ENCODE assay signal across 10 cellular contexts in the genomic region with DNA sequence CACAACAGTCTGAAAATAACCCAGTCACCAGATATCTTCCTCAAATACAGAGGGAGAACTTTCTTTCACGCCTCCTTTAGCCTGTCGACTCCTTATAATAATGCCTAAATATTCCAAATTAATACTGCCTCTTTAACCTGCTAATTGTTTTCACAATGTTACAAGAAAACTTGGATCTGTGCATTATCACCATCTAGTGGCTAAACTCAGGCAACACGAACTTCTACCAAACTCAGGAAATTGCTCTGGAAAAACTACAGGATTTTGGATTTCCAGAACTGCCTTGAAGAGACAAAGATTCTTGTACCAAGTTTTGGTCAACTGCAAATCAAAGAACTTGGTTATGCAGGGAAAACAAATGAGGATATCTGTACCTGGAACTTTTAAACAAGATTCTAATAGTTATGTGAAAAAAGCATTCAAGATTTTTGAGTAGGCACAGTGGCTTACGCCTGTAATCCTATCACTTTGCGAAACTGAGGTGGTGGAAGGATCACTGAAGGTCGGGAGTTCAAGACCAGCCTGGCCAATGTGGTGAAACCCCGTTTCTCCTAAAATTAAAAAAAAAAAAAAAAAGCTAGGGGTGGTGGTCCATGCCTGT. TPM values are rescaled to one million over a fixed set of nuclear protein-coding genes. Genes with fewer than 3 reads are reported as not detected.
DNase-seq lines count a peak whose midpoint lies in the region; ATAC-seq and TF ChIP-seq lines count a peak whose summit lies in the region.
"Had no signal": no experiment of that assay in that cellular context is flagged by ENCODE, and none has a peak within 500 bp of the region (broad histone marks: within the 10 kb centered on the region; RNA-seq: fewer than 3 reads in every experiment).

No MANE protein-coding gene starts in this region.

- H3K9me3 ChIP-seq in CD4-positive, alpha-beta memory T cell (ENCODE audit: control insufficient read depth in 1 of 2, low read length in 2 of 2) = no peaks in the 10 kb centered on the region
- H3K9me3 ChIP-seq in aorta (ENCODE audit: control insufficient read depth, low read length) = no peaks in the 10 kb centered on the region

- no peaks in the 10 kb centered on the region for H3K27me3 ChIP-seq in CD4-positive, alpha-beta memory T cell (ENCODE audit: insufficient read depth, low read length)
- H3K27me3 ChIP-seq in aorta (ENCODE audit: control insufficient read depth in 1 of 2, insufficient read depth in 2 of 2, low read length in 1 of 2) = no peaks in the 10 kb centered on the region

- intact Hi-C loops in CD4-positive, alpha-beta memory T cell (cut with micrococcal nuclease) = loop anchor here (1.0 kb wide), 1 partner anchor 10 kb away; a partner anchor contains a TSS
- intact Hi-C loops in aorta (cut with DNase I) = no loop called here

- POLR2A ChIA-PET in CD4-positive, alpha-beta memory T cell (lab: Charles Lee; ENCODE audit: partially characterized antibody) = interaction anchor here (0.6 to 5.0 kb wide), 4 partner anchors 10 to 174 kb away, joined by 3 to 42 read pairs (median 17); a partner anchor contains a TSS

- peaks cover 25 to 44% (median 35%) of the 10 kb centered on the region in 4 donors for H3K4me1 Mint-ChIP-seq in CD4-positive, alpha-beta memory T cell
- peaks cover 20% of the 10 kb centered on the region for H3K4me1 Mint-ChIP-seq in stimulated activated memory B cell treated with anti-CD40 and anti-IgM and Interleukin-4, amounts not matched to agents 10 μg/mL and 1 μg/mL and 100 μg/mL, for 72 hours

- H3K4me1 ChIP-seq in CD4-positive, alpha-beta memory T cell (ENCODE audit: insufficient read depth, low read length) = peaks cover 43% of the 10 kb centered on the region
- H3K4me1 ChIP-seq in aorta (ENCODE audit: control insufficient read depth in 1 of 2, insufficient read depth in 2 of 2, low read length in 2 of 2) = peaks cover 0 to 6% of the 10 kb centered on the region in 2 donors

- peak; percentile 82 for TF ChIP-seq CTCF in VCaP (conservative IDR thresholded peaks at IDR 0.05)

- peaks cover 38 to 57% of the 10 kb centered on the region in 2 donors for H3K36me3 Mint-ChIP-seq in CD4-positive, alpha-beta memory T cell
- peaks cover 33% of the 10 kb centered on the region for H3K36me3 Mint-ChIP-seq in stimulated activated memory B cell treated with anti-CD40 and anti-IgM and Interleukin-4, amounts not matched to agents 10 μg/mL and 1 μg/mL and 100 μg/mL, for 72 hours

- H3K27ac Mint-ChIP-seq in CD4-positive, alpha-beta memory T cell = peak overlapping the region; percentile 5 to 85 (median 30)
- H3K27ac Mint-ChIP-seq in stimulated activated memory B cell treated with anti-CD40 and anti-IgM and Interleukin-4, amounts not matched to agents 10 μg/mL and 1 μg/mL and 100 μg/mL, for 72 hours = no peak overlapping the region

- WGBS in aorta, 2 donors = 59 to 61% methylated on average over 7 of the region's 7 CpGs

- H3K27me3 Mint-ChIP-seq in CD4-positive, alpha-beta memory T cell = no peaks in the 10 kb centered on the region
- no peaks in the 10 kb centered on the region for H3K27me3 Mint-ChIP-seq in stimulated activated memory B cell treated with anti-CD40 and anti-IgM and Interleukin-4, amounts not matched to agents 10 μg/mL and 1 μg/mL and 100 μg/mL, for 72 hours

- CTCF ChIA-PET in CD4-positive, alpha-beta memory T cell (lab: Charles Lee; ENCODE audit: partially characterized antibody) = interaction anchor here (0.7 to 3.7 kb wide), 15 partner anchors 10 to 1306 kb away, joined by 3 to 23 read pairs (median 4); a partner anchor contains a TSS

- no peak overlapping the region for H3K4me3 Mint-ChIP-seq in CD4-positive, alpha-beta memory T cell
- no peak overlapping the region for H3K4me3 Mint-ChIP-seq in stimulated activated memory B cell treated with anti-CD40 and anti-IgM and Interleukin-4, amounts not matched to agents 10 μg/mL and 1 μg/mL and 100 μg/mL, for 72 hours

- peaks cover 18% of the 10 kb centered on the region for H3K36me3 ChIP-seq in CD4-positive, alpha-beta memory T cell (ENCODE audit: insufficient read depth, low read length)
- peaks cover 0 to 3% of the 10 kb centered on the region in 2 donors for H3K36me3 ChIP-seq in aorta (ENCODE audit: control insufficient read depth in 1 of 2, insufficient read depth in 2 of 2, low read length in 1 of 2)

- peak in 1 of 5 donors; percentile 19 for DNase-seq in CD4-positive, alpha-beta memory T cell
- DNase-seq in HCEC 1CT = peak; percentile 47
- peak; percentile 14 for DNase-seq in iPS-NIHi11 (ENCODE audit: low spot score)
- DNase-seq in aorta = no peak
- DNase-seq: left cardiac atrium had no signal

- ATAC-seq in aorta (ENCODE audit: low FRiP score) (peak; percentile 46), GM21515 (IDR thresholded peaks at IDR 0.05; ENCODE audit: unreplicated experiment) (no peak), HG03378 (IDR thresholded peaks at IDR 0.05; ENCODE audit: unreplicated experiment) (no peak)
- ATAC-seq in stimulated activated memory B cell treated with anti-CD40 and anti-IgM and Interleukin-4, amounts not matched to agents 10 μg/mL and 1 μg/mL and 100 μg/mL, for 72 hours = no peak

- H3K9me3 Mint-ChIP-seq in CD4-positive, alpha-beta memory T cell = no peaks in the 10 kb centered on the region
- H3K9me3 Mint-ChIP-seq in stimulated activated memory B cell treated with anti-CD40 and anti-IgM and Interleukin-4, amounts not matched to agents 10 μg/mL and 1 μg/mL and 100 μg/mL, for 72 hours = no peaks in the 10 kb centered on the region

- no peak overlapping the region for H3K4me3 ChIP-seq in CD4-positive, alpha-beta memory T cell (ENCODE audit: low read length in 2 of 2)
- H3K4me3 ChIP-seq in aorta (ENCODE audit: low read length in 2 of 2) = no peak overlapping the region

- no peak overlapping the region for H3K27ac ChIP-seq in CD4-positive, alpha-beta memory T cell (ENCODE audit: low read depth, low read length)
- peak overlapping the region; percentile 73 for H3K27ac ChIP-seq in VCaP
- no peak overlapping the region for H3K27ac ChIP-seq in aorta (ENCODE audit: low read depth in 1 of 2, low read length in 2 of 2)

RNA-seq across cellular contexts. Expression of a gene that starts 10.8 kb away (rescaled TPM):
- total RNA-seq in CD4-positive, alpha-beta memory T cell = 10 to 100 TPM; 41.5 to 48.6 TPM
- 10 to 100 TPM; 26.0 to 26.3 TPM for polyA plus RNA-seq in CD4-positive, alpha-beta memory T cell
- 10 to 100 TPM; 21.4 to 31.7 TPM for total RNA-seq in aorta
- 10 to 100 TPM; 15.4 to 25.0 TPM for polyA plus RNA-seq in aorta

RNA-seq across cellular contexts. Expression of a gene that starts 24.3 kb away (rescaled TPM):
- total RNA-seq in CD4-positive, alpha-beta memory T cell = 10 to 100 TPM; 94.2 to 96.2 TPM
- 10 to 100 TPM; 53.7 to 67.3 TPM for polyA plus RNA-seq in CD4-positive, alpha-beta memory T cell
- 10 to 100 TPM; 62.1 to 73.9 TPM for total RNA-seq in aorta
- polyA plus RNA-seq in aorta = 10 to 100 TPM; 38.7 to 58.2 TPM

RNA-seq across cellular contexts. Expression of a gene that starts 54.4 kb away (rescaled TPM):
- not detected for total RNA-seq in CD4-positive, alpha-beta memory T cell
- polyA plus RNA-seq in CD4-positive, alpha-beta memory T cell = not detected
- not detected for total RNA-seq in aorta
- not detected for polyA plus RNA-seq in aorta
- total RNA-seq: left cardiac atrium, NCI-H460 had no signal

Comparison
In these comparisons a context has a peak if more than half of its experiments do, and no peak if none do; other contexts are left out.
1. DNase-seq: peak in HCEC 1CT (single experiment) and iPS-NIHi11 (single experiment); none in aorta (0 of 2).